9 cellular contexts compared by ENCODE assay signal in genomic region chr5:958701-959571, GRCh38. TPM values are rescaled to one million over a fixed set of nuclear protein-coding genes. Genes with fewer than 3 reads are reported as not detected.
DNase-seq lines count a peak whose midpoint lies in the region; ATAC-seq and TF ChIP-seq lines count a peak whose summit lies in the region.
"Had no signal": no experiment of that assay in that cellular context is flagged by ENCODE, and none has a peak within 500 bp of the region (broad histone marks: within the 10 kb centered on the region; RNA-seq: fewer than 3 reads in every experiment).

No MANE protein-coding gene starts in this region.

- H3K9me3 Mint-ChIP-seq in effector memory CD8-positive, alpha-beta T cell = no peaks in the 10 kb centered on the region

- DNase-seq in DMS 273 (lab: John Stamatoyannopoulos, UW; ENCODE audit: unreplicated experiment) (peak; percentile 81), MG63 (peak; percentile 99), T47D (ENCODE audit: low read depth in 1 of 2, low spot score in 1 of 2) (peak; percentile 73 to 77), omental fat pad (ENCODE audit: low spot score) (no peak)
- DNase-seq in effector memory CD8-positive, alpha-beta T cell = no peak

- no peak overlapping the region for H3K27ac Mint-ChIP-seq in effector memory CD8-positive, alpha-beta T cell

- TF ChIP-seq CTCF in omental fat pad (IDR thresholded peaks at IDR 0.05) = no peak

- no peak overlapping the region for H3K4me3 ChIP-seq in MG63
- H3K4me3 ChIP-seq: SK-N-MC had no signal

- no peaks in the 10 kb centered on the region for H3K9me3 ChIP-seq in MG63

- H3K4me1 Mint-ChIP-seq in effector memory CD8-positive, alpha-beta T cell (ENCODE audit: low read depth in 2 of 2) = peaks cover 10 to 15% of the 10 kb centered on the region in 2 donors

- H3K27me3 Mint-ChIP-seq in effector memory CD8-positive, alpha-beta T cell = peaks cover 36 to 57% of the 10 kb centered on the region in 2 donors

- H3K36me3 ChIP-seq in MG63 = no peaks in the 10 kb centered on the region

- in situ Hi-C loops in T47D (cut with HindIII; ENCODE audit: low pct_unique_long_range_greater_than_20kb, low sequenced_read_pairs) = no loop called here

- ATAC-seq in omental fat pad (ENCODE audit: low FRiP score) (peak; percentile 7), HG03280 (IDR thresholded peaks at IDR 0.05; ENCODE audit: unreplicated experiment) (no peak), HG03469 (IDR thresholded peaks at IDR 0.05; ENCODE audit: unreplicated experiment) (no peak), HG03439 (IDR thresholded peaks at IDR 0.05; ENCODE audit: unreplicated experiment) (no peak)
- ATAC-seq in effector memory CD8-positive, alpha-beta T cell (replicated peaks) = no peak

- peaks cover 3% of the 10 kb centered on the region for H3K36me3 Mint-ChIP-seq in effector memory CD8-positive, alpha-beta T cell (ENCODE audit: insufficient read depth)

- no peaks in the 10 kb centered on the region for H3K27me3 ChIP-seq in MG63

- H3K4me3 Mint-ChIP-seq in effector memory CD8-positive, alpha-beta T cell = no peak overlapping the region

RNA-seq across cellular contexts. Expression of gene NKD2, which starts 49.7 kb away (rescaled TPM):
- 3.4 and 5.7 TPM in 2 replicates for total RNA-seq in MG63 (2014; rRNA removed; shearing (Covaris generic); ENCODE audit: low replicate concordance)
- 1 to 10 TPM; 1.1 to 7.1 (median 1.8) TPM for total RNA-seq in omental fat pad

Comparison
In these comparisons a context has a peak if more than half of its experiments do, and no peak if none do; other contexts are left out.
1. DNase-seq: peak in DMS 273 (single experiment), MG63 (single experiment) and T47D (2 of 2); none in omental fat pad (single experiment) and effector memory CD8-positive, alpha-beta T cell (0 of 3).